8 cellular contexts compared by ENCODE assay signal in genomic region chr17:48678141-48678971, GRCh38. TPM values are rescaled to one million over a fixed set of nuclear protein-coding genes. Genes with fewer than 3 reads are reported as not detected.
A peak's percentile ranks its signal among the peaks of the same experiment; 100 is the strongest.
DNase-seq lines count a peak whose midpoint lies in the region; ATAC-seq, FAIRE-seq and TF ChIP-seq lines count a peak whose summit lies in the region.

No MANE protein-coding gene starts in this region.

- peak; percentile 98 for TF ChIP-seq CTCF in LNCAP (IDR thresholded peaks at IDR 0.05)
- peak; percentile 93 for TF ChIP-seq CTCF in cardiac muscle cell (IDR thresholded peaks at IDR 0.05; ENCODE audit: low read depth, low read length)

- H3K9me3 ChIP-seq in cardiac muscle cell (ENCODE audit: low read depth): no peaks in the 10 kb centered on the region

- no peak overlapping the region for H3K4me3 ChIP-seq in cardiac muscle cell

- H3K4me1 ChIP-seq in cardiac muscle cell (ENCODE audit: low read depth): no peaks in the 10 kb centered on the region

- DNase-seq in NCI-H1436 (lab: John Stamatoyannopoulos, UW) (peak; percentile 61), NCI-H1436 treated with DMSO at 0.1 percent for 48 hours (lab: John Stamatoyannopoulos, UW) (no peak), cardiac muscle cell (ENCODE audit: low read depth in 1 of 2, low spot score in 1 of 2) (peak; percentile 58 to 80), pons (ENCODE audit: low spot score) (peak; percentile 28), urothelium cell line (ENCODE audit: low spot score) (peak; percentile 86)
- DNase-seq in activated naive CD4-positive, alpha-beta T cell treated with anti-CD3 and anti-CD28 coated beads, Interleukin-2, amount 50 U/mL, for 16 hours: peak; percentile 73

- no peaks in the 10 kb centered on the region for H3K36me3 ChIP-seq in cardiac muscle cell

- peaks cover 97% of the 10 kb centered on the region for H3K27me3 ChIP-seq in cardiac muscle cell

- peak; percentile 98 for ATAC-seq in SK-N-SH treated with all-trans-retinoic acid at 6 μM for 48 hours

- H3K27ac ChIP-seq in cardiac muscle cell: no peak overlapping the region

- FAIRE-seq in urothelium cell line (lab: Jason Lieb, UNC): no peak

TF ChIP-seq in SK-N-SH treated with all-trans-retinoic acid at 6 μM for 48 hours, 23 proteins besides CTCF, POLR2A, EP300 and RAD21:
- TF ChIP-seq ZNF8 (CRISPR knock-in tag; IDR thresholded peaks at IDR 0.05): no peak
- TF ChIP-seq ZNF565 (CRISPR knock-in tag; conservative IDR thresholded peaks at IDR 0.05; ENCODE audit: low read depth): no peak
- TF ChIP-seq RARB (CRISPR knock-in tag; IDR thresholded peaks at IDR 0.05): no peak
- no peak for TF ChIP-seq CSDC2 (CRISPR knock-in tag; IDR thresholded peaks at IDR 0.05)

RNA-seq across cellular contexts. Expression of gene PRAC1, which starts 44.0 kb away (rescaled TPM):
- not detected in 2 replicates for total RNA-seq in cardiac muscle cell
- polyA plus RNA-seq in cardiac muscle cell: not detected in 2 replicates

RNA-seq across cellular contexts. Expression of gene PRAC2, which starts 44.6 kb away (rescaled TPM):
- total RNA-seq in cardiac muscle cell: not detected in 2 replicates
- polyA plus RNA-seq in cardiac muscle cell: not detected in 2 replicates

RNA-seq across cellular contexts. Expression of gene HOXB13, which starts 50.2 kb away (rescaled TPM):
- not detected in 2 replicates for total RNA-seq in cardiac muscle cell
- polyA plus RNA-seq in cardiac muscle cell: not detected in 2 replicates

RNA-seq across cellular contexts. Expression of gene HOXB9, which starts 52.2 kb away (rescaled TPM):
- total RNA-seq in cardiac muscle cell: not detected in 2 replicates
- not detected in 2 replicates for polyA plus RNA-seq in cardiac muscle cell
